ENCODE assay signal across 13 cellular contexts in genomic region chr4:2363056-2363719, GRCh38. TPM values are rescaled to one million over a fixed set of nuclear protein-coding genes. Genes with fewer than 3 reads are reported as not detected.
DNase-seq lines count a peak whose midpoint lies in the region; ATAC-seq and TF ChIP-seq lines count a peak whose summit lies in the region.
"Had no signal": no experiment of that assay in that cellular context is flagged by ENCODE, and none has a peak within 500 bp of the region (broad histone marks: within the 10 kb centered on the region; RNA-seq: fewer than 3 reads in every experiment).

No MANE protein-coding gene starts in this region.

- H3K9me3 ChIP-seq in adrenal gland (replicated peaks in 1 of 3): no peaks in the 10 kb centered on the region
- H3K9me3 ChIP-seq: A549 had no signal

- intact Hi-C loops in adrenal gland (cut with DNase I): no loop called here

- no peaks in the 10 kb centered on the region for H3K27me3 Mint-ChIP-seq in progenitor cell of endocrine pancreas

- TF ChIP-seq CTCF in adrenal gland (IDR thresholded peaks at IDR 0.05): no peak
- TF ChIP-seq CTCF in progenitor cell of endocrine pancreas (IDR thresholded peaks at IDR 0.05; ENCODE audit: unreplicated experiment): no peak
- TF ChIP-seq CTCF in brain microvascular endothelial cell (IDR thresholded peaks at IDR 0.05; ENCODE audit: low read depth, low read length, missing control alignments): no peak

- peak overlapping the region; percentile 82 for H3K27ac Mint-ChIP-seq in stimulated activated effector memory CD8-positive, alpha-beta T cell treated with anti-CD3 and anti-CD28 coated beads, Interleukin-12 subunit alpha, Interleukin-12 subunit beta, amount 100 ng/mL, for 72 hours
- H3K27ac Mint-ChIP-seq in progenitor cell of endocrine pancreas: no peak overlapping the region

- H3K36me3 ChIP-seq in adrenal gland (replicated peaks in 1 of 2): no peaks in the 10 kb centered on the region
- no peaks in the 10 kb centered on the region for H3K36me3 ChIP-seq in brain microvascular endothelial cell (replicated peaks)

- TF ChIP-seq POLR2A in adrenal gland (IDR thresholded peaks at IDR 0.05): peak in 1 of 2 donors; percentile 31

- H3K4me3 ChIP-seq in adrenal gland: no peak overlapping the region
- H3K4me3 ChIP-seq in brain microvascular endothelial cell (ENCODE audit: low read depth, low read length): no peak overlapping the region
- H3K4me3 ChIP-seq: A549 had no signal

- H3K4me1 Mint-ChIP-seq in stimulated activated effector memory CD8-positive, alpha-beta T cell treated with anti-CD3 and anti-CD28 coated beads, Interleukin-12 subunit alpha, Interleukin-12 subunit beta, amount 100 ng/mL, for 72 hours: peaks cover 34% of the 10 kb centered on the region
- peaks cover 1% of the 10 kb centered on the region for H3K4me1 Mint-ChIP-seq in progenitor cell of endocrine pancreas (ENCODE audit: low read depth)

- no peaks in the 10 kb centered on the region for H3K36me3 Mint-ChIP-seq in stimulated activated effector memory CD8-positive, alpha-beta T cell treated with anti-CD3 and anti-CD28 coated beads, Interleukin-12 subunit alpha, Interleukin-12 subunit beta, amount 100 ng/mL, for 72 hours
- no peaks in the 10 kb centered on the region for H3K36me3 Mint-ChIP-seq in progenitor cell of endocrine pancreas (ENCODE audit: insufficient read depth)

- H3K4me3 Mint-ChIP-seq in stimulated activated effector memory CD8-positive, alpha-beta T cell treated with anti-CD3 and anti-CD28 coated beads, Interleukin-12 subunit alpha, Interleukin-12 subunit beta, amount 100 ng/mL, for 72 hours: no peak overlapping the region
- H3K4me3 Mint-ChIP-seq in progenitor cell of endocrine pancreas (ENCODE audit: low read depth): no peak overlapping the region

- no peaks in the 10 kb centered on the region for H3K9me3 Mint-ChIP-seq in stimulated activated effector memory CD8-positive, alpha-beta T cell treated with anti-CD3 and anti-CD28 coated beads, Interleukin-12 subunit alpha, Interleukin-12 subunit beta, amount 100 ng/mL, for 72 hours
- H3K9me3 Mint-ChIP-seq in progenitor cell of endocrine pancreas (ENCODE audit: low read depth): no peaks in the 10 kb centered on the region

- H3K4me1 ChIP-seq in adrenal gland (replicated peaks in 1 of 2): peaks cover 25 to 53% of the 10 kb centered on the region in 2 donors
- H3K4me1 ChIP-seq: A549 had no signal

- ATAC-seq in stimulated activated effector memory CD8-positive, alpha-beta T cell treated with anti-CD3 and anti-CD28 coated beads, Interleukin-12 subunit alpha, Interleukin-12 subunit beta, amount 100 ng/mL, for 72 hours: no peak
- ATAC-seq: A549 had no signal

- peak overlapping the region in 4 of 5 donors; percentile 68 to 89 (median 82) for H3K27ac ChIP-seq in adrenal gland
- peak overlapping the region; percentile 38 for H3K27ac ChIP-seq in layer of hippocampus (ENCODE audit: low read depth, low read length)
- H3K27ac ChIP-seq in brain microvascular endothelial cell: no peak overlapping the region
- H3K27ac ChIP-seq: A549 had no signal

- in situ Hi-C loops in brain microvascular endothelial cell (cut with HindIII; ENCODE audit: low pct_ligation_motif_present, low sequenced_read_pairs): no loop called here

- peak; percentile 14 for DNase-seq in NOMO-1 treated with DMSO at 0.1 percent for 48 hours (lab: John Stamatoyannopoulos, UW; ENCODE audit: unreplicated experiment)
- DNase-seq in NOMO-1 treated with dmso at 0.1 percent for 144 hours (lab: John Stamatoyannopoulos, UW; ENCODE audit: unreplicated experiment): no peak
- DNase-seq in adrenal gland: peak; percentile 63 to 95 (median 92)
- no peak for DNase-seq in stimulated activated effector memory CD8-positive, alpha-beta T cell treated with anti-CD3 and anti-CD28 coated beads, Interleukin-12 subunit alpha, Interleukin-12 subunit beta, amount 100 ng/mL, for 72 hours (ENCODE audit: low spot score in 2 of 2)
- no peak for DNase-seq in progenitor cell of endocrine pancreas (ENCODE audit: low spot score, unreplicated experiment)
- no peak for DNase-seq in brain microvascular endothelial cell
- no peak for DNase-seq in ecto neural progenitor cell (ENCODE audit: low spot score)
- DNase-seq: erythroblast, kidney glomerular epithelial cell, NCI-H2029 had no signal

- H3K27me3 ChIP-seq in adrenal gland (no peaks in the 10 kb centered on the region), layer of hippocampus (ENCODE audit: control insufficient read depth, insufficient read depth, low read length) (no peaks in the 10 kb centered on the region), brain microvascular endothelial cell (replicated peaks) (peaks cover 7% of the 10 kb centered on the region)

- WGBS in adrenal gland, 4 donors: 40 to 62% (median 47%) methylated on average over 4 to 12 of the region's 12 CpGs

RNA-seq across cellular contexts. Expression of gene ZFYVE28, which starts 55.3 kb away (rescaled TPM):
- total RNA-seq in adrenal gland: 10 to 100 TPM; 13.9 to 23.5 (median 16.0) TPM
- 10 to 100 TPM in 2 of 3 donors, 1 to 10 TPM in 1; 4.3 to 24.6 (median 20.0) TPM for polyA plus RNA-seq in adrenal gland
- total RNA-seq in progenitor cell of endocrine pancreas: 1.6 and 3.3 TPM in 2 replicates

RNA-seq across cellular contexts. Expression of gene CFAP99, which starts 55.6 kb away (rescaled TPM):
- total RNA-seq in adrenal gland (1 to 10 TPM in 7 of 8 donors, under 1 TPM in 1; 0.18 to 5.0 (median 3.0) TPM), progenitor cell of endocrine pancreas (not detected in 2 replicates)
- polyA plus RNA-seq in adrenal gland: 1 to 10 TPM; 2.1 to 3.8 (median 3.3) TPM
- total RNA-seq: HT1080 had no signal

Comparison
In these comparisons a context has a peak if more than half of its experiments do, and no peak if none do; other contexts are left out.
1. DNase-seq: peak in NOMO-1 treated with DMSO at 0.1 percent for 48 hours (single experiment) and adrenal gland (7 of 7); none in NOMO-1 treated with dmso at 0.1 percent for 144 hours (single experiment), stimulated activated effector memory CD8-positive, alpha-beta T cell treated with anti-CD3 and anti-CD28 coated beads, Interleukin-12 subunit alpha, Interleukin-12 subunit beta, amount 100 ng/mL, for 72 hours (0 of 2), progenitor cell of endocrine pancreas (single experiment), brain microvascular endothelial cell (single experiment) and ecto neural progenitor cell (single experiment).